In the genomic region with DNA sequence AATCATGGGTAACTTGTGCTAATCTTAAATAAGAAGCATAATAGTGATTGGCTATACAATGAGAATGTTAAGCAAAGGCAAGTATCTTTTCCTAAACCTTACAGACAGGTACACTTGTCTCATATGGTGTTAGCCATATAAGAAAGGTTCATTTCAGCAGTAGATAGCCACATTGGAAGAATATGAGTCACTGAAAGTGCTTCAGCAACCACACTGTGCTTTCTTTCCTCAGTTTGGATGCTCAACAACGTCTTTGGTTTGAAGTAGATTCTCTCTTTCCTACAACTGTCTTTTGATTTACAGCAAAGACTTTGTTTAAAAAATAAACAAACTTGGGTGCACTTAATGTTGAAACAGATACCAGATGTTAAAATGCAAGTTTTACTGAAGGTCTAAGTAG, we compare ENCODE assay signal across 10 cellular contexts. TPM values are rescaled to one million over a fixed set of nuclear protein-coding genes. Genes with fewer than 3 reads are reported as not detected.
DNase-seq lines count a peak whose midpoint lies in the region; ATAC-seq and TF ChIP-seq lines count a peak whose summit lies in the region.
"Had no signal": no experiment of that assay in that cellular context is flagged by ENCODE, and none has a peak within 500 bp of the region (broad histone marks: within the 10 kb centered on the region; RNA-seq: fewer than 3 reads in every experiment).

No MANE protein-coding gene starts in this region.

- H3K27me3 Mint-ChIP-seq in activated T-helper 17 cell treated with anti-CD3 and anti-CD28 coated beads, Interleukin-2, amount 50 U/mL, for 72 hours: no peaks in the 10 kb centered on the region
- no peaks in the 10 kb centered on the region for H3K27me3 Mint-ChIP-seq in GM23338 (ENCODE audit: insufficient read depth, low read depth, poor library complexity)

- H3K27ac ChIP-seq in GM23338 (ENCODE audit: low read depth) (no peak overlapping the region), psoas muscle (no peak overlapping the region)
- H3K27ac ChIP-seq: testis had no signal

- H3K4me3 ChIP-seq in GM23338 (no peak overlapping the region), psoas muscle (no peak overlapping the region)
- H3K4me3 ChIP-seq: testis had no signal

- H3K36me3 Mint-ChIP-seq in activated T-helper 17 cell treated with anti-CD3 and anti-CD28 coated beads, Interleukin-2, amount 50 U/mL, for 72 hours (ENCODE audit: low read depth): peaks cover 100% of the 10 kb centered on the region
- peaks cover 38% of the 10 kb centered on the region for H3K36me3 Mint-ChIP-seq in GM23338 (ENCODE audit: low read depth)

- peaks cover 14% of the 10 kb centered on the region for H3K9me3 Mint-ChIP-seq in activated T-helper 17 cell treated with anti-CD3 and anti-CD28 coated beads, Interleukin-2, amount 50 U/mL, for 72 hours
- peaks cover 38% of the 10 kb centered on the region for H3K9me3 Mint-ChIP-seq in GM23338

- ATAC-seq in GM18517 (IDR thresholded peaks at IDR 0.05; ENCODE audit: unreplicated experiment) (peak; percentile 78), GM19468 (IDR thresholded peaks at IDR 0.05; ENCODE audit: extremely low read depth, unreplicated experiment) (peak; percentile 55), HG03045 (IDR thresholded peaks at IDR 0.05; ENCODE audit: unreplicated experiment) (peak; percentile 76), GM23338 (no peak), psoas muscle (no peak)
- peak; percentile 87 for ATAC-seq in activated T-helper 17 cell treated with anti-CD3 and anti-CD28 coated beads, Interleukin-2, amount 50 U/mL, for 72 hours (replicated peaks)

- H2AFZ ChIP-seq in GM23338: no peak overlapping the region

- H3K36me3 ChIP-seq in GM23338 (ENCODE audit: insufficient read depth) (peaks cover 8% of the 10 kb centered on the region; the same call in 1 of the 2 replicates), psoas muscle (ENCODE audit: insufficient read depth in 1 of 2, low read depth in 1 of 2) (no peaks in the 10 kb centered on the region)

- WGBS in psoas muscle, 3 donors: 58 to 67% (median 65%) methylated on average over 1 of the region's 1 CpG

- H3K4me1 ChIP-seq in GM23338 (ENCODE audit: insufficient read depth) (peaks cover 11% of the 10 kb centered on the region; the same call in 1 of the 2 replicates), psoas muscle (no peaks in the 10 kb centered on the region)
- H3K4me1 ChIP-seq: testis had no signal

- no peak overlapping the region for H3K27ac Mint-ChIP-seq in activated T-helper 17 cell treated with anti-CD3 and anti-CD28 coated beads, Interleukin-2, amount 50 U/mL, for 72 hours
- no peak overlapping the region for H3K27ac Mint-ChIP-seq in GM23338

- peaks cover 97% of the 10 kb centered on the region for H3K79me2 ChIP-seq in GM23338 (replicated peaks; ENCODE audit: insufficient read depth)

- H3K9me3 ChIP-seq in psoas muscle: peaks cover 27% of the 10 kb centered on the region
- H3K9me3 ChIP-seq: testis had no signal

- intact Hi-C loops in psoas muscle (cut with DNase I): no loop called here

- peaks cover 9% of the 10 kb centered on the region for H4K20me1 ChIP-seq in GM23338 (replicated peaks; ENCODE audit: insufficient read depth)

- no peak overlapping the region for H3K4me2 ChIP-seq in GM23338

- no peak for DNase-seq in stimulated activated CD4-positive, alpha-beta T cell treated with anti-CD3 and anti-CD28 coated beads, Interleukin-2, amount 100 ng/mL, for 48 hours
- DNase-seq in GM23338 (ENCODE audit: low spot score): no peak
- DNase-seq in psoas muscle: no peak
- no peak for DNase-seq in NCI-H1930 (lab: John Stamatoyannopoulos, UW)
- DNase-seq: head of caudate nucleus, testis had no signal

- H3K9me2 ChIP-seq in GM23338 (ENCODE audit: insufficient read depth): no peaks in the 10 kb centered on the region

- no peak for TF ChIP-seq CTCF in GM23338 (conservative IDR thresholded peaks at IDR 0.05; ENCODE audit: low read depth in 2 of 2)
- TF ChIP-seq CTCF in psoas muscle (IDR thresholded peaks at IDR 0.05): no peak

- peak overlapping the region; percentile 54 for H3K4me3 Mint-ChIP-seq in activated T-helper 17 cell treated with anti-CD3 and anti-CD28 coated beads, Interleukin-2, amount 50 U/mL, for 72 hours
- H3K4me3 Mint-ChIP-seq in GM23338: no peak overlapping the region

- H3K4me1 Mint-ChIP-seq in activated T-helper 17 cell treated with anti-CD3 and anti-CD28 coated beads, Interleukin-2, amount 50 U/mL, for 72 hours: peaks cover 39% of the 10 kb centered on the region
- peaks cover 3% of the 10 kb centered on the region for H3K4me1 Mint-ChIP-seq in GM23338

- no peaks in the 10 kb centered on the region for H3F3A ChIP-seq in GM23338 (replicated peaks; ENCODE audit: low read depth)

- H3K27me3 ChIP-seq in GM23338 (ENCODE audit: insufficient read depth) (no peaks in the 10 kb centered on the region), psoas muscle (ENCODE audit: insufficient read depth in 3 of 3, low read length in 2 of 3) (no peaks in the 10 kb centered on the region)
- H3K27me3 ChIP-seq: testis had no signal

TF ChIP-seq in GM23338, 12 proteins besides CTCF, POLR2A, EP300 and RAD21 (continues in another document):
- no peak for TF ChIP-seq EZH2 (IDR thresholded peaks at IDR 0.05; ENCODE audit: low read depth, unreplicated experiment)
- no peak for TF ChIP-seq EZH2phosphoT487 (IDR thresholded peaks at IDR 0.05; ENCODE audit: unreplicated experiment)
- TF ChIP-seq ZNF331 (CRISPR knock-in tag; IDR thresholded peaks at IDR 0.05; ENCODE audit: low read depth): no peak
- TF ChIP-seq, protein P1, sequence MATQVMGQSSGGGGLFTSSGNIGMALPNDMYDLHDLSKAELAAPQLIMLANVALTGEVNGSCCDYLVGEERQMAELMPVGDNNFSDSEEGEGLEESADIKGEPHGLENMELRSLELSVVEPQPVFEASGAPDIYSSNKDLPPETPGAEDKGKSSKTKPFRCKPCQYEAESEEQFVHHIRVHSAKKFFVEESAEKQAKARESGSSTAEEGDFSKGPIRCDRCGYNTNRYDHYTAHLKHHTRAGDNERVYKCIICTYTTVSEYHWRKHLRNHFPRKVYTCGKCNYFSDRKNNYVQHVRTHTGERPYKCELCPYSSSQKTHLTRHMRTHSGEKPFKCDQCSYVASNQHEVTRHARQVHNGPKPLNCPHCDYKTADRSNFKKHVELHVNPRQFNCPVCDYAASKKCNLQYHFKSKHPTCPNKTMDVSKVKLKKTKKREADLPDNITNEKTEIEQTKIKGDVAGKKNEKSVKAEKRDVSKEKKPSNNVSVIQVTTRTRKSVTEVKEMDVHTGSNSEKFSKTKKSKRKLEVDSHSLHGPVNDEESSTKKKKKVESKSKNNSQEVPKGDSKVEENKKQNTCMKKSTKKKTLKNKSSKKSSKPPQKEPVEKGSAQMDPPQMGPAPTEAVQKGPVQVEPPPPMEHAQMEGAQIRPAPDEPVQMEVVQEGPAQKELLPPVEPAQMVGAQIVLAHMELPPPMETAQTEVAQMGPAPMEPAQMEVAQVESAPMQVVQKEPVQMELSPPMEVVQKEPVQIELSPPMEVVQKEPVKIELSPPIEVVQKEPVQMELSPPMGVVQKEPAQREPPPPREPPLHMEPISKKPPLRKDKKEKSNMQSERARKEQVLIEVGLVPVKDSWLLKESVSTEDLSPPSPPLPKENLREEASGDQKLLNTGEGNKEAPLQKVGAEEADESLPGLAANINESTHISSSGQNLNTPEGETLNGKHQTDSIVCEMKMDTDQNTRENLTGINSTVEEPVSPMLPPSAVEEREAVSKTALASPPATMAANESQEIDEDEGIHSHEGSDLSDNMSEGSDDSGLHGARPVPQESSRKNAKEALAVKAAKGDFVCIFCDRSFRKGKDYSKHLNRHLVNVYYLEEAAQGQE (IDR thresholded peaks at IDR 0.05; ENCODE audit: unreplicated experiment): no peak

RNA-seq across cellular contexts. Expression of a gene that starts 8.9 kb away (rescaled TPM):
- 100 to 1,000 TPM in 1 of 2 donors, 10 to 100 TPM in 1; 46.7 to 146 TPM for total RNA-seq in activated T-helper 17 cell treated with anti-CD3 and anti-CD28 coated beads, Interleukin-2, amount 50 U/mL, for 72 hours
- 27.2 and 28.9 TPM in 2 replicates for total RNA-seq in GM23338 (2014; rRNA removed; shearing (Covaris generic))
- polyA plus RNA-seq in GM23338 (2016; fragmentation: Nextera tagmentation; extraction: Ambion mirVana) (9.0 and 11.2 TPM in 2 replicates), psoas muscle (1 to 10 TPM; 2.8 to 5.2 (median 3.0) TPM)
- 1 to 10 TPM; 4.0 to 7.6 (median 4.7) TPM for total RNA-seq in psoas muscle

Comparison
In these comparisons a context has a peak if more than half of its experiments do, and no peak if none do; other contexts are left out.
1. ATAC-seq: peak in GM18517 (single experiment), GM19468 (single experiment), HG03045 (single experiment) and activated T-helper 17 cell treated with anti-CD3 and anti-CD28 coated beads, Interleukin-2, amount 50 U/mL, for 72 hours (single experiment); none in GM23338 (single experiment) and psoas muscle (0 of 4).